Comparison of ENCODE assay signal across 8 cellular contexts in the genomic region with DNA sequence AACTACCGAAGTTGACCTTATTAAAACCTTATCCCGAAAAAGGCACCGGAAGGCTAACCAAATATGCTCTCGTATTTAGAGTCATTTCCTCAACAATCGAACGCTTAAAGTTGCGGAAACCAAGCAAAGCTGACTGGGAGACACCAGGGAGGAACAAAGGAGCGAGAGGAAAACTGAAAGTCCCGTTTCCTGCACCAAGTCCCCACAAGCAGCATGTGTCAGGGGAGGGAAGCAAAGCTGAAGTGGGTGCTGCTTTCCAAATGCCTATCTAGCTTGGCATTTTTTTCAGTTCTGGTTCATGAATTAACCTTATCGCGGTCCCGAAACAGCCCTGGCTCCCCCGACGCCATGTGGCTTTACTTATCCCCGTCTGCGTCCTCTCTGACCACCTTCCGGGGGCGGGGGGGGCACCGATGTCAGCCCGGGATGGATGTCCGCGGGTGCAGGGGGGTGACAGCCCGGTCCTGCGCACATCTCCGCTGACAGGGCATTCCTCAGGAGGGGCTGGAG. TPM values are rescaled to one million over a fixed set of nuclear protein-coding genes. Genes with fewer than 3 reads are reported as not detected.
A peak's percentile ranks its signal among the peaks of the same experiment; 100 is the strongest.
DNase-seq lines count a peak whose midpoint lies in the region; ATAC-seq and TF ChIP-seq lines count a peak whose summit lies in the region.

No MANE protein-coding gene starts in this region.

- DNase-seq in NOMO-1 treated with DMSO at 0.1 percent for 48 hours (lab: John Stamatoyannopoulos, UW; ENCODE audit: unreplicated experiment) (peak; percentile 19), NOMO-1 treated with dmso at 0.1 percent for 144 hours (lab: John Stamatoyannopoulos, UW; ENCODE audit: unreplicated experiment) (no peak), foreskin melanocyte (peak; percentile 70), NCI-H345 (lab: John Stamatoyannopoulos, UW) (no peak)
- no peak for DNase-seq in activated T-cell treated with anti-CD3 and anti-CD28 coated beads, Interleukin-2, amount 50 U/mL, for 4 hours

- TF ChIP-seq EP300 in neural cell (conservative IDR thresholded peaks at IDR 0.05; ENCODE audit: poor library complexity, severe bottlenecking): no peak

- no peaks in the 10 kb centered on the region for H3K9me3 Mint-ChIP-seq in activated T-cell treated with anti-CD3 and anti-CD28 coated beads, Interleukin-2, amount 50 U/mL, for 4 hours

- no peaks in the 10 kb centered on the region for H4K20me1 ChIP-seq in neural cell (ENCODE audit: insufficient read depth)

- ATAC-seq in activated T-cell treated with anti-CD3 and anti-CD28 coated beads, Interleukin-2, amount 50 U/mL, for 4 hours: peak; percentile 55 to 62
- ATAC-seq in HG03095 (IDR thresholded peaks at IDR 0.05; ENCODE audit: unreplicated experiment): no peak

- peaks cover 52% of the 10 kb centered on the region for H3K4me1 Mint-ChIP-seq in activated T-cell treated with anti-CD3 and anti-CD28 coated beads, Interleukin-2, amount 50 U/mL, for 4 hours (ENCODE audit: low read depth)

- H3K4me3 ChIP-seq in HUES6 (ENCODE audit: low read depth, low read length) (peak overlapping the region; percentile 57), neural cell (ENCODE audit: low read length) (peak overlapping the region; percentile 61)

- H3K36me3 Mint-ChIP-seq in activated T-cell treated with anti-CD3 and anti-CD28 coated beads, Interleukin-2, amount 50 U/mL, for 4 hours (ENCODE audit: insufficient read depth): no peaks in the 10 kb centered on the region

- H3K27ac ChIP-seq in HUES6 (ENCODE audit: low read depth, low read length): peak overlapping the region; percentile 4; the same call in 1 of the 2 replicates
- peak overlapping the region; percentile 54 for H3K27ac ChIP-seq in neural cell (ENCODE audit: low read length)

- H3F3A ChIP-seq in neural cell (ENCODE audit: insufficient read depth, low read length, poor library complexity, severe bottlenecking): peaks cover 5% of the 10 kb centered on the region

- H3K27me3 ChIP-seq in HUES6 (ENCODE audit: control insufficient read depth, insufficient read depth, low read length) (peaks cover 3% of the 10 kb centered on the region; the same call in 1 of the 2 replicates), neural cell (ENCODE audit: insufficient read depth, low read depth, low read length) (no peaks in the 10 kb centered on the region)

- H3K4me2 ChIP-seq in neural cell (ENCODE audit: low read length): peak overlapping the region; percentile 69

- H3K9me3 ChIP-seq in HUES6 (ENCODE audit: control insufficient read depth, insufficient read depth, low read depth, low read length): no peaks in the 10 kb centered on the region
- no peaks in the 10 kb centered on the region for H3K9me3 ChIP-seq in neural cell (ENCODE audit: low read length)

- TF ChIP-seq RAD21 in neural cell (conservative IDR thresholded peaks at IDR 0.05): no peak

- H3K4me1 ChIP-seq in HUES6 (ENCODE audit: control insufficient read depth, insufficient read depth, low read length): peaks cover 55% of the 10 kb centered on the region

- TF ChIP-seq CTCF in neural cell (IDR thresholded peaks at IDR 0.05; ENCODE audit: poor library complexity, severe bottlenecking): no peak

- peaks cover 18% of the 10 kb centered on the region for H3K27me3 Mint-ChIP-seq in activated T-cell treated with anti-CD3 and anti-CD28 coated beads, Interleukin-2, amount 50 U/mL, for 4 hours (ENCODE audit: low read depth)

- peak overlapping the region; percentile 84 for H3K4me3 Mint-ChIP-seq in activated T-cell treated with anti-CD3 and anti-CD28 coated beads, Interleukin-2, amount 50 U/mL, for 4 hours

- peak overlapping the region; percentile 22 for H2AFZ ChIP-seq in neural cell (ENCODE audit: low read depth, low read length)

- peak overlapping the region; percentile 32 for H3K9ac ChIP-seq in HUES6 (ENCODE audit: low read length)
- peak overlapping the region; percentile 70 for H3K9ac ChIP-seq in neural cell (ENCODE audit: low read length)

- no peaks in the 10 kb centered on the region for H3K9me2 ChIP-seq in neural cell (ENCODE audit: insufficient read depth, low read length)

- peaks cover 88% of the 10 kb centered on the region for H3K79me2 ChIP-seq in neural cell (replicated peaks; ENCODE audit: insufficient read depth, low read length)

- no peaks in the 10 kb centered on the region for H3K36me3 ChIP-seq in HUES6 (ENCODE audit: control insufficient read depth, insufficient read depth, low read length)
- no peaks in the 10 kb centered on the region for H3K36me3 ChIP-seq in neural cell (ENCODE audit: insufficient read depth, low read length)

TF ChIP-seq in neural cell, 6 proteins besides CTCF, POLR2A, EP300 and RAD21:
- TF ChIP-seq MXI1 (conservative IDR thresholded peaks at IDR 0.05; ENCODE audit: poor library complexity, severe bottlenecking) (peak; percentile 44), POLR2AphosphoS5 (IDR thresholded peaks at IDR 0.05) (no peak)
TF ChIP-seq in neural cell: peak in this region for 1.

RNA-seq across cellular contexts. Expression of a gene that starts 44.1 kb away (rescaled TPM):
- total RNA-seq in activated T-cell treated with anti-CD3 and anti-CD28 coated beads, Interleukin-2, amount 50 U/mL, for 4 hours: 1 to 10 TPM; 3.0 to 4.3 (median 4.0) TPM
- polyA plus RNA-seq in neural cell: 8.3 and 11.5 TPM in 2 replicates
- 33.2 and 39.4 TPM in 2 replicates for polyA minus RNA-seq in neural cell

Comparison
In these comparisons a context has a peak if more than half of its experiments do, and no peak if none do; other contexts are left out.
1. DNase-seq: peak in NOMO-1 treated with DMSO at 0.1 percent for 48 hours (single experiment) and foreskin melanocyte (single experiment); none in NOMO-1 treated with dmso at 0.1 percent for 144 hours (single experiment), activated T-cell treated with anti-CD3 and anti-CD28 coated beads, Interleukin-2, amount 50 U/mL, for 4 hours (single experiment) and NCI-H345 (single experiment).